ENCODE assay signal across 9 cellular contexts in the genomic region with DNA sequence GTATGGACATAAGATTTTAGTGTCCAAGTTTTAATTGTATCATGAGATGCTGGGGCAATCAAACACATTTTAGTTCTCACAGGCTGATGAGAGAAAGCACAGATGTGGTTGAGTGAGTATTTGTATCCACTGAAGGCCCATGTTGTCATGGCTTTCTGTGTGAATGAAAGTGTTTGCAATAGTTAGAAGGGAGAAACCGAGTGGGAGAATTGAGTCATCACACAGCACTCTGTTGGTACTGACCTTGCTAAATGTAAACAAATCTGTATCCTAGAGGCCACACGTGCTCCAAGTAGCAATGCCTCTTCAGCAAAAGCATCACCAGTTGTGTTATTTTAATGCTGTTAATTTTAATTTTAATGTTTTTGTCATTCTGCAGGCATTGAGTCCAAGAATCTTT.
DNase-seq lines count a peak whose midpoint lies in the region; ATAC-seq and TF ChIP-seq lines count a peak whose summit lies in the region.
"Had no signal": no experiment of that assay in that cellular context is flagged by ENCODE, and none has a peak within 500 bp of the region (broad histone marks: within the 10 kb centered on the region; RNA-seq: fewer than 3 reads in every experiment).

No MANE protein-coding gene starts in this region.

- H3K36me3 Mint-ChIP-seq in CD8-positive, alpha-beta T cell = no peaks in the 10 kb centered on the region

- H3K27ac ChIP-seq in body of pancreas = peak overlapping the region in 1 of 4 donors; percentile 66
- H3K27ac ChIP-seq in CD8-positive, alpha-beta T cell (ENCODE audit: low read depth, low read length) = no peak overlapping the region
- H3K27ac ChIP-seq: HL-60 had no signal

- ATAC-seq in GM19035 (IDR thresholded peaks at IDR 0.05; ENCODE audit: unreplicated experiment) (peak; percentile 100), HG03095 (IDR thresholded peaks at IDR 0.05; ENCODE audit: unreplicated experiment) (peak; percentile 99), body of pancreas (peak; percentile 90)
- no peak for ATAC-seq in CD8-positive, alpha-beta T cell

- POLR2A ChIA-PET in CD8-positive, alpha-beta T cell (lab: Charles Lee) = no interaction called here

- no peak overlapping the region for H3K27ac Mint-ChIP-seq in CD8-positive, alpha-beta T cell

- intact Hi-C loops in body of pancreas (cut with DNase I) (no loop called here), posterior vena cava (cut with DNase I) (no loop called here)
- intact Hi-C loops in CD8-positive, alpha-beta T cell (cut with DNase I, micrococcal nuclease) = no loop called here

- H3K36me3 ChIP-seq in body of pancreas (replicated peaks in 1 of 2; ENCODE audit: insufficient read depth in 1 of 2, low read depth in 2 of 2) (no peaks in the 10 kb centered on the region), HAP-1 (replicated peaks) (no peaks in the 10 kb centered on the region)
- H3K36me3 ChIP-seq in CD8-positive, alpha-beta T cell (ENCODE audit: insufficient read depth, low read length) = no peaks in the 10 kb centered on the region

- DNase-seq in AG09319 (ENCODE audit: extremely low read depth, low read depth) (peak; percentile 63), body of pancreas (peak; percentile 14 to 80 (median 48)), posterior vena cava (ENCODE audit: low spot score) (no peak), HAP-1 (ENCODE audit: low spot score in 2 of 2) (no peak), COLO668 (lab: John Stamatoyannopoulos, UW; ENCODE audit: unreplicated experiment) (no peak)
- DNase-seq in CD8-positive, alpha-beta T cell = no peak

- WGBS in body of pancreas, 2 donors = 14 to 16% methylated on average over 2 of the region's 2 CpGs

- H3K4me1 ChIP-seq in body of pancreas (peaks cover 5% of the 10 kb centered on the region), HAP-1 (no peaks in the 10 kb centered on the region; the same call in 1 of the 2 replicates)
- H3K4me1 ChIP-seq in CD8-positive, alpha-beta T cell (ENCODE audit: insufficient read depth, low read length) = no peaks in the 10 kb centered on the region

- H3K27me3 ChIP-seq in body of pancreas = no peaks in the 10 kb centered on the region
- no peaks in the 10 kb centered on the region for H3K27me3 ChIP-seq in HAP-1 (ENCODE audit: low read depth)
- H3K27me3 ChIP-seq in CD8-positive, alpha-beta T cell (ENCODE audit: insufficient read depth, low read length) = no peaks in the 10 kb centered on the region

- no peak overlapping the region for H3K4me3 ChIP-seq in body of pancreas
- no peak overlapping the region for H3K4me3 ChIP-seq in HAP-1
- H3K4me3 ChIP-seq in CD8-positive, alpha-beta T cell (ENCODE audit: low read depth, low read length) = no peak overlapping the region

- TF ChIP-seq CTCF in AG09319 (IDR thresholded peaks at IDR 0.05; ENCODE audit: low read depth, low read length) = no peak
- TF ChIP-seq CTCF in body of pancreas (IDR thresholded peaks at IDR 0.05) = no peak
- no peak for TF ChIP-seq CTCF in CD8-positive, alpha-beta T cell (IDR thresholded peaks at IDR 0.05)

- H3K9me3 Mint-ChIP-seq in CD8-positive, alpha-beta T cell = no peaks in the 10 kb centered on the region

- no peaks in the 10 kb centered on the region for H3K9me3 ChIP-seq in body of pancreas
- no peaks in the 10 kb centered on the region for H3K9me3 ChIP-seq in HAP-1
- H3K9me3 ChIP-seq in CD8-positive, alpha-beta T cell (ENCODE audit: low read length) = no peaks in the 10 kb centered on the region

- in situ Hi-C loops in HAP-1 (cut with MboI; ENCODE audit: low sequenced_read_pairs) = no loop called here

- TF ChIP-seq POLR2A in body of pancreas (IDR thresholded peaks at IDR 0.05) = no peak

- peaks cover 7% of the 10 kb centered on the region for H3K27me3 Mint-ChIP-seq in CD8-positive, alpha-beta T cell (ENCODE audit: low read depth)

- no peak overlapping the region for H3K4me3 Mint-ChIP-seq in CD8-positive, alpha-beta T cell

- no peaks in the 10 kb centered on the region for H3K4me1 Mint-ChIP-seq in CD8-positive, alpha-beta T cell (ENCODE audit: low read depth)

- CTCF ChIA-PET in CD8-positive, alpha-beta T cell (lab: Charles Lee) = no interaction called here

Comparison
In these comparisons a context has a peak if more than half of its experiments do, and no peak if none do; other contexts are left out.
1. DNase-seq: peak in AG09319 (single experiment) and body of pancreas (4 of 4); none in posterior vena cava (single experiment), HAP-1 (0 of 2), COLO668 (single experiment) and CD8-positive, alpha-beta T cell (0 of 7).